1 cellular context compared by ENCODE assay signal in genomic region chr14:23079716-23080115, GRCh38.
TF ChIP-seq lines count a peak whose summit lies in the region.

No MANE protein-coding gene starts in this region.

TF ChIP-seq in HCT116, 20 proteins besides CTCF, POLR2A, EP300 and RAD21 (continued from another document):
- TF ChIP-seq ZBTB33 (IDR thresholded peaks at IDR 0.05; ENCODE audit: extremely low read depth, insufficient replicate concordance, low read length) (no peak), EGR1 (IDR thresholded peaks at IDR 0.05; ENCODE audit: low read depth) (no peak), JUND (IDR thresholded peaks at IDR 0.05) (no peak), ZFX (IDR thresholded peaks at IDR 0.05) (no peak), CBX3 (IDR thresholded peaks at IDR 0.05; ENCODE audit: low read depth) (no peak), EZH2phosphoT487 (IDR thresholded peaks at IDR 0.05; ENCODE audit: borderline replicate concordance) (no peak), ZNF274 (IDR thresholded peaks at IDR 0.05; ENCODE audit: low read depth, low read length) (no peak), POLR2AphosphoS5 (IDR thresholded peaks at IDR 0.05; ENCODE audit: low read depth, low read length) (no peak), SP1 (IDR thresholded peaks at IDR 0.05; ENCODE audit: low read depth) (no peak), SRF (IDR thresholded peaks at IDR 0.05; ENCODE audit: low read depth) (no peak)
- TF ChIP-seq, protein P1, sequence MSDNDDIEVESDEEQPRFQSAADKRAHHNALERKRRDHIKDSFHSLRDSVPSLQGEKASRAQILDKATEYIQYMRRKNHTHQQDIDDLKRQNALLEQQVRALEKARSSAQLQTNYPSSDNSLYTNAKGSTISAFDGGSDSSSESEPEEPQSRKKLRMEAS (IDR thresholded peaks at IDR 0.05) = no peak
